In genomic region chr9:7320139-7320538, GRCh38 we compare ENCODE assay signal across 10 cellular contexts.
DNase-seq lines count a peak whose midpoint lies in the region; TF ChIP-seq lines count a peak whose summit lies in the region.
"Had no signal": no experiment of that assay in that cellular context is flagged by ENCODE, and none has a peak within 500 bp of the region (broad histone marks: within the 10 kb centered on the region; RNA-seq: fewer than 3 reads in every experiment).

No MANE protein-coding gene starts in this region.

- TF ChIP-seq CTCF in fibroblast of mammary gland (conservative IDR thresholded peaks at IDR 0.05; ENCODE audit: control insufficient read depth, insufficient read depth, low read depth, low read length) (no peak), PC-9 (conservative IDR thresholded peaks at IDR 0.05) (no peak)

- intact Hi-C loops in PC-9 (cut with micrococcal nuclease; ENCODE audit: unreplicated experiment), result no loop called here

- H3K36me3 ChIP-seq in PC-9 (ENCODE audit: low read depth), result no peaks in the 10 kb centered on the region

- no peak overlapping the region for H2AFZ ChIP-seq in PC-9

- DNase-seq in DMS 273 (lab: John Stamatoyannopoulos, UW; ENCODE audit: unreplicated experiment) (peak; percentile 29), DMS 273 treated with DMSO at 0.1 percent for 48 hours (lab: John Stamatoyannopoulos, UW) (no peak), RKO (ENCODE audit: low spot score) (peak; percentile 94), fibroblast of mammary gland (ENCODE audit: low read depth) (peak; percentile 100), smooth muscle cell of the brain vasculature (ENCODE audit: low read depth, low spot score) (peak; percentile 13), PC-9 (no peak), activated T-cell treated with anti-CD3 and anti-CD28 coated beads for 4 hours (no peak)
- DNase-seq in activated CD4-positive, alpha-beta T cell treated with anti-CD3 and anti-CD28 coated beads, Interleukin-2, amount 50 U/mL, for 48 hours, result no peak
- DNase-seq: T-helper 17 cell had no signal

- no peaks in the 10 kb centered on the region; the same call in 1 of the 2 replicates for H3K9me2 ChIP-seq in PC-9 (ENCODE audit: insufficient read depth)

- POLR2A ChIA-PET in PC-9 (lab: Charles Lee; ENCODE audit: unreplicated experiment), result no interaction called here

- no TSS peak for BruUV-seq in PC-9 (replicated peaks; lab: Mats Ljungman, UMichigan)

- no peaks in the 10 kb centered on the region for H3K79me2 ChIP-seq in PC-9 (ENCODE audit: low read depth)

- CTCF ChIA-PET in PC-9 (lab: Charles Lee), result no interaction called here

- no peaks in the 10 kb centered on the region for H3K9me3 ChIP-seq in PC-9 (ENCODE audit: insufficient read depth, low read depth)

- H3K27ac ChIP-seq in PC-9, result no peak overlapping the region
- H3K27ac ChIP-seq: 22Rv1 had no signal

- no peaks in the 10 kb centered on the region for H3K4me1 ChIP-seq in PC-9 (replicated peaks; ENCODE audit: insufficient read depth)

- no peaks in the 10 kb centered on the region for H3F3A ChIP-seq in PC-9 (ENCODE audit: insufficient read depth, low read depth)

- H3K4me2 ChIP-seq in PC-9, result no peak overlapping the region

- H3K4me3 ChIP-seq in fibroblast of mammary gland (ENCODE audit: control insufficient read depth, low read depth, low read length), result no peak overlapping the region
- no peak overlapping the region for H3K4me3 ChIP-seq in PC-9

- no peaks in the 10 kb centered on the region for H3K27me3 ChIP-seq in PC-9 (ENCODE audit: insufficient read depth, low read depth)

- no peaks in the 10 kb centered on the region for H4K20me1 ChIP-seq in PC-9 (ENCODE audit: insufficient read depth)

Comparison
In these comparisons a context has a peak if more than half of its experiments do, and no peak if none do; other contexts are left out.
1. DNase-seq: peak in DMS 273 (single experiment), RKO (single experiment), fibroblast of mammary gland (single experiment) and smooth muscle cell of the brain vasculature (single experiment); none in DMS 273 treated with DMSO at 0.1 percent for 48 hours (single experiment), PC-9 (0 of 2), activated CD4-positive, alpha-beta T cell treated with anti-CD3 and anti-CD28 coated beads, Interleukin-2, amount 50 U/mL, for 48 hours (0 of 2) and activated T-cell treated with anti-CD3 and anti-CD28 coated beads for 4 hours (single experiment).